In genomic region chr12:119480551-119480950, GRCh38 we compare ENCODE assay signal across 29 cellular contexts.
"Had no signal": no experiment of that assay in that cellular context is flagged by ENCODE, and none has a peak within 500 bp of the region (broad histone marks: within the 10 kb centered on the region; RNA-seq: fewer than 3 reads in every experiment).

No MANE protein-coding gene starts in this region.

- H3K27ac Mint-ChIP-seq: effector memory CD8-positive, alpha-beta T cell; immature natural killer cell; naive B cell; natural killer cell treated with Interleukin-12 subunit alpha and Interleukin-12 subunit beta and Interleukin-15 and Interleukin-18, amount 100 ng/mL, for 72 hours; progenitor cell of endocrine pancreas; stimulated activated naive CD8-positive, alpha-beta T cell treated with anti-CD3 and anti-CD28 coated beads, Interleukin-15, amount 100 ng/mL, for 72 hours had no signal

- DNase-seq: cortex of kidney; effector memory CD8-positive, alpha-beta T cell; erythroblast; esophagus squamous epithelium; foreskin melanocyte; hypothalamus; immature natural killer cell; kidney glomerular epithelial cell; left ventricle myocardium superior; lower lobe of right lung; mucosa of descending colon; naive B cell; stimulated activated CD4-positive, alpha-beta T cell treated with anti-CD3 and anti-CD28 coated beads, Interleukin-12 subunit alpha, Interleukin-12 subunit beta, amount 100 ng/mL, for 4 hours; stimulated activated CD4-positive, alpha-beta T cell treated with anti-CD3 and anti-CD28 coated beads, Interleukin-1b, Interleukin-23, amount 100 ng/mL, for 48 hours; stimulated activated CD4-positive, alpha-beta T cell treated with anti-CD3 and anti-CD28 coated beads, Interleukin-4, amount 100 ng/mL, for 1 hour; stimulated activated CD8-positive, alpha-beta memory T cell treated with anti-CD3 and anti-CD28 coated beads, Interleukin-4, amount 100 ng/mL, for 48 hours; stimulated activated naive CD4-positive, alpha-beta T cell; stimulated activated naive CD8-positive, alpha-beta T cell treated with anti-CD3 and anti-CD28 coated beads, Interleukin-15, amount 100 ng/mL, for 72 hours; transverse colon; upper lobe of right lung had no signal

- H3K36me3 Mint-ChIP-seq: immature natural killer cell; naive B cell; natural killer cell treated with Interleukin-12 subunit alpha and Interleukin-12 subunit beta and Interleukin-15 and Interleukin-18, amount 100 ng/mL, for 72 hours had no signal

- ATAC-seq: effector memory CD8-positive, alpha-beta T cell; left ventricle myocardium superior; lower lobe of right lung; mucosa of descending colon; natural killer cell treated with Interleukin-12 subunit alpha and Interleukin-12 subunit beta and Interleukin-15 and Interleukin-18, amount 100 ng/mL, for 72 hours; sciatic nerve; stimulated activated naive CD8-positive, alpha-beta T cell treated with anti-CD3 and anti-CD28 coated beads, Interleukin-15, amount 100 ng/mL, for 72 hours; upper lobe of right lung had no signal

- H3K36me3 ChIP-seq: esophagus squamous epithelium, lower lobe of right lung, suprapubic skin, transverse colon, upper lobe of right lung, vagina had no signal

- H3K27me3 Mint-ChIP-seq: progenitor cell of endocrine pancreas had no signal

- H3K4me1 Mint-ChIP-seq: immature natural killer cell; naive B cell; neural crest cell; stimulated activated naive CD8-positive, alpha-beta T cell treated with anti-CD3 and anti-CD28 coated beads, Interleukin-15, amount 100 ng/mL, for 72 hours had no signal

- H3K4me1 ChIP-seq: esophagus squamous epithelium, lower lobe of right lung, suprapubic skin, transverse colon, upper lobe of right lung, vagina had no signal

- FAIRE-seq: endometrium had no signal

- H3K27me3 ChIP-seq: esophagus squamous epithelium, suprapubic skin, transverse colon, upper lobe of right lung, vagina had no signal

- H2AFZ ChIP-seq: parathyroid adenoma had no signal

- H3K4me2 ChIP-seq: smooth muscle cell had no signal

- H3K4me3 ChIP-seq: esophagus squamous epithelium, lower lobe of right lung, mucosa of descending colon, smooth muscle cell, suprapubic skin, transverse colon, upper lobe of right lung, vagina had no signal

- H3K9me3 Mint-ChIP-seq: neural crest cell had no signal

- H3K79me2 ChIP-seq: parathyroid adenoma had no signal

- H3K9me3 ChIP-seq: esophagus squamous epithelium, mucosa of descending colon, transverse colon, upper lobe of right lung, vagina had no signal

- H3K9ac ChIP-seq: parathyroid adenoma had no signal

- H3K27ac ChIP-seq: esophagus squamous epithelium, lower lobe of right lung, suprapubic skin, transverse colon, upper lobe of right lung, vagina had no signal

- H3K4me3 Mint-ChIP-seq: effector memory CD8-positive, alpha-beta T cell; immature natural killer cell; naive B cell; natural killer cell treated with Interleukin-12 subunit alpha and Interleukin-12 subunit beta and Interleukin-15 and Interleukin-18, amount 100 ng/mL, for 72 hours; neural crest cell; stimulated activated naive CD8-positive, alpha-beta T cell treated with anti-CD3 and anti-CD28 coated beads, Interleukin-15, amount 100 ng/mL, for 72 hours had no signal
